In genomic region chr9:16867571-16868311, GRCh38 we compare ENCODE assay signal across 11 cellular contexts. TPM values are rescaled to one million over a fixed set of nuclear protein-coding genes. Genes with fewer than 3 reads are reported as not detected.
DNase-seq lines count a peak whose midpoint lies in the region; ATAC-seq and TF ChIP-seq lines count a peak whose summit lies in the region.
"Had no signal": no experiment of that assay in that cellular context is flagged by ENCODE, and none has a peak within 500 bp of the region (broad histone marks: within the 10 kb centered on the region; RNA-seq: fewer than 3 reads in every experiment).

No MANE protein-coding gene starts in this region.

- H3K4me1 ChIP-seq in heart right ventricle (peaks cover 0 to 35% (median 22%) of the 10 kb centered on the region in 9 donors), psoas muscle (peaks cover 8% of the 10 kb centered on the region)

- 33 to 42% methylated on average over 10 of the region's 10 CpGs for WGBS in heart right ventricle, 2 donors
- 27 to 49% (median 27%) methylated on average over 10 of the region's 10 CpGs for WGBS in psoas muscle, 3 donors

- H3K9me3 Mint-ChIP-seq in activated CD4-positive, alpha-beta T cell treated with anti-CD3 and anti-CD28 coated beads, Interleukin-2, amount 10 ng/mL, durations not matched to agents 24 days and 14 days, result no peaks in the 10 kb centered on the region
- H3K9me3 Mint-ChIP-seq: activated CD4-positive, alpha-beta T cell treated with anti-CD3 and anti-CD28 coated beads, Interleukin-2, amount 10 ng/mL, durations not matched to agents 7 days and 5 days; dendritic cell treated with granulocyte-macrophage colony-stimulating factor and Interleukin-4, amounts not matched to agents 40 ng/mL and 50 ng/mL, for 4 days had no signal

- peaks cover 0 to 78% (median 62%) of the 10 kb centered on the region in 7 donors for H3K27me3 ChIP-seq in heart right ventricle
- H3K27me3 ChIP-seq in psoas muscle (ENCODE audit: insufficient read depth in 3 of 3, low read length in 2 of 3), result peaks cover 0 to 3% (median 0%) of the 10 kb centered on the region in 3 donors

- H3K27ac ChIP-seq in heart right ventricle (peak overlapping the region in 6 of 10 donors; percentile 5 to 87 (median 66)), psoas muscle (peak overlapping the region; percentile 82)

- H3K36me3 ChIP-seq in heart right ventricle, result no peaks in the 10 kb centered on the region
- no peaks in the 10 kb centered on the region for H3K36me3 ChIP-seq in psoas muscle (ENCODE audit: insufficient read depth in 1 of 2, low read depth in 1 of 2)

- no peak overlapping the region for H3K4me3 Mint-ChIP-seq in activated CD4-positive, alpha-beta T cell treated with anti-CD3 and anti-CD28 coated beads, Interleukin-2, amount 10 ng/mL, durations not matched to agents 24 days and 14 days
- H3K4me3 Mint-ChIP-seq: activated CD4-positive, alpha-beta T cell treated with anti-CD3 and anti-CD28 coated beads, Interleukin-2, amount 10 ng/mL, durations not matched to agents 7 days and 5 days; dendritic cell treated with granulocyte-macrophage colony-stimulating factor and Interleukin-4, amounts not matched to agents 40 ng/mL and 50 ng/mL, for 4 days had no signal

- peaks cover 2% of the 10 kb centered on the region for H3K4me1 Mint-ChIP-seq in activated CD4-positive, alpha-beta T cell treated with anti-CD3 and anti-CD28 coated beads, Interleukin-2, amount 10 ng/mL, durations not matched to agents 24 days and 14 days

- peaks cover 1% of the 10 kb centered on the region for H3K36me3 Mint-ChIP-seq in activated CD4-positive, alpha-beta T cell treated with anti-CD3 and anti-CD28 coated beads, Interleukin-2, amount 10 ng/mL, durations not matched to agents 24 days and 14 days (ENCODE audit: low read depth)

- intact Hi-C loops in heart right ventricle (cut with DNase I) (loop anchor here in 2 of 10 donors (5.0 to 10.0 kb wide), 2 partner anchors 140 to 143 kb away; no protein-coding TSS in a partner anchor), psoas muscle (cut with DNase I) (loop anchor here in 1 of 2 donors (5.0 kb wide), 2 partner anchors 140 to 280 kb away; no protein-coding TSS in a partner anchor)
- intact Hi-C loops in activated CD4-positive, alpha-beta T cell treated with anti-CD3 and anti-CD28 coated beads, Interleukin-2, amount 10 ng/mL, durations not matched to agents 24 days and 14 days (cut with micrococcal nuclease), result no loop called here

- H3K9me3 ChIP-seq in heart right ventricle (no peaks in the 10 kb centered on the region), psoas muscle (no peaks in the 10 kb centered on the region)

- no peak overlapping the region for H3K27ac Mint-ChIP-seq in activated CD4-positive, alpha-beta T cell treated with anti-CD3 and anti-CD28 coated beads, Interleukin-2, amount 10 ng/mL, durations not matched to agents 24 days and 14 days
- H3K27ac Mint-ChIP-seq: activated CD4-positive, alpha-beta T cell treated with anti-CD3 and anti-CD28 coated beads, Interleukin-2, amount 10 ng/mL, durations not matched to agents 7 days and 5 days; dendritic cell treated with granulocyte-macrophage colony-stimulating factor and Interleukin-4, amounts not matched to agents 40 ng/mL and 50 ng/mL, for 4 days had no signal

- TF ChIP-seq CTCF in heart right ventricle (IDR thresholded peaks at IDR 0.05), result no peak
- no peak for TF ChIP-seq CTCF in psoas muscle (IDR thresholded peaks at IDR 0.05)

- peak overlapping the region in 6 of 10 donors; percentile 4 to 75 (median 43) for H3K4me3 ChIP-seq in heart right ventricle
- peak overlapping the region; percentile 87 for H3K4me3 ChIP-seq in psoas muscle

- peak; percentile 75 for DNase-seq in ELF-1 (ENCODE audit: low read depth, low spot score)
- DNase-seq in SW480 (ENCODE audit: low spot score), result peak; percentile 11
- no peak for DNase-seq in heart right ventricle
- peak in 1 of 2 donors; percentile 34 for DNase-seq in psoas muscle
- no peak for DNase-seq in NCI-H510A (lab: John Stamatoyannopoulos, UW)
- no peak for DNase-seq in NCI-H1930 (lab: John Stamatoyannopoulos, UW)
- DNase-seq in T-helper 1 cell, result no peak
- no peak for DNase-seq in activated CD4-positive, alpha-beta T cell treated with anti-CD3 and anti-CD28 coated beads, Interleukin-2, amount 10 ng/mL, durations not matched to agents 24 days and 14 days
- DNase-seq: activated CD4-positive, alpha-beta T cell treated with anti-CD3 and anti-CD28 coated beads, Interleukin-2, amount 10 ng/mL, durations not matched to agents 7 days and 5 days; NCI-H1436 had no signal

- peaks cover 32% of the 10 kb centered on the region for H3K27me3 Mint-ChIP-seq in activated CD4-positive, alpha-beta T cell treated with anti-CD3 and anti-CD28 coated beads, Interleukin-2, amount 10 ng/mL, durations not matched to agents 24 days and 14 days

- ATAC-seq in heart right ventricle (peak in 5 of 8 donors; percentile 6 to 38 (median 31)), psoas muscle (peak in 3 of 4 donors; percentile 27 to 30 (median 29))

RNA-seq across cellular contexts. Expression of gene BNC2, which starts 2.7 kb away (rescaled TPM):
- total RNA-seq in heart right ventricle (1 to 10 TPM; 2.2 to 7.3 (median 4.1) TPM), psoas muscle (100 to 1,000 TPM in 2 of 4 donors, 10 to 100 TPM in 2; 44.1 to 168 (median 92.9) TPM)
- polyA plus RNA-seq in heart right ventricle (under 1 TPM; 0.49 to 0.59 TPM), psoas muscle (1 to 10 TPM; 1.3 to 3.4 (median 1.3) TPM)
- total RNA-seq in activated CD4-positive, alpha-beta T cell treated with anti-CD3 and anti-CD28 coated beads, Interleukin-2, amount 10 ng/mL, durations not matched to agents 24 days and 14 days, result not detected in 2 replicates
- total RNA-seq: activated CD4-positive, alpha-beta T cell treated with anti-CD3 and anti-CD28 coated beads, Interleukin-2, amount 10 ng/mL, durations not matched to agents 7 days and 5 days had no signal

Comparison
In these comparisons a context has a peak if more than half of its experiments do, and no peak if none do; other contexts are left out.
1. DNase-seq: peak in ELF-1 (single experiment) and SW480 (single experiment); none in heart right ventricle (0 of 2), NCI-H510A (single experiment), NCI-H1930 (0 of 2), T-helper 1 cell (0 of 5) and activated CD4-positive, alpha-beta T cell treated with anti-CD3 and anti-CD28 coated beads, Interleukin-2, amount 10 ng/mL, durations not matched to agents 24 days and 14 days (single experiment).
2. RNA of gene BNC2, which starts 2.7 kb away (total RNA-seq): 44.1 to 168 TPM in psoas muscle; 2.2 to 7.3 TPM in heart right ventricle and not detected in activated CD4-positive, alpha-beta T cell treated with anti-CD3 and anti-CD28 coated beads, Interleukin-2, amount 10 ng/mL, durations not matched to agents 24 days and 14 days; every median in the first group is over 4 times any median in the second.